In the genomic region with DNA sequence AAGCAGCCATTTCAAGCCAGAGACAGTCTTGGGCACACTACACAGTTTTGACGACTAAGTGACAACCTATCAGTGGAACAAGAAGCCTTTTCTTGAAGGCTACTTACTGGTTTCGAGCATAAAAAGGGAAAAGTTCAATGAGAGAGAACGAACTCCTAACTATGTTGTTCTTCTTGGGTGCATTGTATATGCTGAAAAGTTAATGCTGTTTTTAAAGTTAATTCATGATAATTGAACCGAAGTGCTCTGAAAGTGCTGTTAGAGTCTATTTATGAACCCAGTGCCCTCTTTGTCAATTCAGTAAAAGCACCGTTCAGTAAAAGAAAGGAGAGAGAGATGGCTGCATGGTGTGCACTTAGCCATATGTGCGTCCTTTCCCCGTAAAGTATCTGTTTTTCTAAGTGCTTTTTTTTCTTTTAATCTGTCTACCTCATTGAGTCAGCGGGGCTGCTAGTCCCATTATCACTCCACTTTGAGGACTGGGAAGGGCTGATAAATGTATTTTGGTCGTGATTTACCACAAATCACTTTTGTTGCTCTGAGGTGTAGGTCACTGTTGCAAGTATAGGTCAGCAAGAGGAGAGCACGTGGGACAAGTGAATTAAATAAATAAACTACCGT, we compare ENCODE assay signal across 1 cellular context.
A peak's percentile ranks its signal among the peaks of the same experiment; 100 is the strongest.
TF ChIP-seq lines count a peak whose summit lies in the region.

No MANE protein-coding gene starts in this region.

TF ChIP-seq in K562, 482 proteins besides CTCF, POLR2A, EP300 and RAD21 (continued from another document):
- TF ChIP-seq MBD1 (CRISPR knock-in tag; IDR thresholded peaks at IDR 0.05) (no peak), TCF3 (CRISPR knock-in tag; IDR thresholded peaks at IDR 0.05) (peak; percentile 44; the same call in 1 of the 2 replicates), KDM1A (IDR thresholded peaks at IDR 0.05) (peak; percentile 33 to 53; a peak in 3 of 4 replicates)
